In the genomic region with DNA sequence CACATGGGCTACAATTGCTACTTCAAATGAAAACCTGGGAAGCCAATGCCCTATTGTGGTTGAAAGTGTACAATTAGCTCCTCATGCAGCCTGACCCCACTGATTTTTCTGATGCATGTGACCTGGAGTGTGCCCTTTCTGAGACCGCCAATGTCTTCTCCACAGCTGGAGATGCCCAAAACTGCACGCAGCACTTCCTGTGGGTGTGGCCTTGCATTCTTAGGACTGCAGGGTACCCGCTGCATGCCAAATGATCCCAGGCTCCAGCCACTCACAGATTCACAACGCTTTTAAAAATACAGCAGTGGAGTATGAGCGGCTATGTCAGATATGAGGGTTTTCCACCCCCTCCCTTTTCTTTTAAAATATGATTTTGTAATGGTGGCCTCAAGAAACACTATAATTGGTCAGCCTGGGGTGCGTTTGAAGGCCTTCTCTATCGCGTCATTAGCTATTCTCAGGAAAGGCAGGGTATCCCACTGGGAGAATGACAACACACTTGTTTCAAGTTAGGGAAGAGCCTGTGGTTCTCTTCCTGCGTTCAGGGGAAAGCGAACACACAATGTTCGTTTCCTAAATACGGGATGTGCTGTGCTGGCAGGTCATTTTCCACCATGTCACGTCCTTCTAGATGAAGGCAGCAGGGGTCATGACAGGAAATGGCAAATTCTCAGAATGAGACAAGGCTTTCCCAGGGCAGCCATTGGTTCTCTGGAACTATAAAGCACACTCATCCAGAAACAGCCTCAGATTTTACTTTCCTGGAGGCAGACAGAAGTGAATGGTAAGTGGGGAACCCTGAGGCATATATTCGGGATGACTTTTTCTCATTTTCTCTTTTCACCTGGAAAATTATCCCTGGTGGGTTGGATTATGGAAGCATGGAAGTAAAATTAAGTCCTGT, we compare ENCODE assay signal across 8 cellular contexts. TPM values are rescaled to one million over a fixed set of nuclear protein-coding genes. Genes with fewer than 3 reads are reported as not detected.
A peak's percentile ranks its signal among the peaks of the same experiment; 100 is the strongest.
DNase-seq lines count a peak whose midpoint lies in the region; ATAC-seq and TF ChIP-seq lines count a peak whose summit lies in the region.

A gene with protein sequence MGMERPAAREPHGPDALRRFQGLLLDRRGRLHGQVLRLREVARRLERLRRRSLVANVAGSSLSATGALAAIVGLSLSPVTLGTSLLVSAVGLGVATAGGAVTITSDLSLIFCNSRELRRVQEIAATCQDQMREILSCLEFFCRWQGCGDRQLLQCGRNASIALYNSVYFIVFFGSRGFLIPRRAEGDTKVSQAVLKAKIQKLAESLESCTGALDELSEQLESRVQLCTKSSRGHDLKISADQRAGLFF (plus strand): TSS at position 749 of the 904 bp plus-strand sequence. CDS start 33 bp downstream, at position 782.

- H3K27ac ChIP-seq in CD8-positive, alpha-beta memory T cell (ENCODE audit: low read depth, low read length), result peak within 1 kb of the TSS; percentile 75
- H3K27ac ChIP-seq in Panc1 (ENCODE audit: low read length), result peak within 1 kb of the TSS; percentile 92

- intact Hi-C loops in Panc1 (cut with micrococcal nuclease; ENCODE audit: unreplicated experiment), result loop anchor here (10.0 kb wide), 1 partner anchor 200 kb away; no protein-coding TSS in a partner anchor

- TF ChIP-seq CTCF in Panc1 (IDR thresholded peaks at IDR 0.05) (no peak), endothelial cell (IDR thresholded peaks at IDR 0.05; ENCODE audit: unreplicated experiment) (no peak)

- DNase-seq in CD8-positive, alpha-beta memory T cell, result no peak
- DNase-seq in Panc1 (ENCODE audit: low read depth, low spot score) (no peak), endothelial cell (ENCODE audit: low spot score) (peak; percentile 14), HCEC 1CT (no peak), NCI-H1436 treated with DMSO at 0.1 percent for 48 hours (lab: John Stamatoyannopoulos, UW) (no peak), NCI-H2107 (lab: John Stamatoyannopoulos, UW) (no peak)
- no peak for DNase-seq in naive thymus-derived CD8-positive, alpha-beta T cell
- no peak for DNase-seq in stimulated activated CD4-positive, alpha-beta T cell treated with anti-CD3 and anti-CD28 coated beads, Interleukin-12 subunit alpha, Interleukin-12 subunit beta, amount 100 ng/mL, for 4 hours

- POLR2A ChIA-PET in CD8-positive, alpha-beta memory T cell (lab: Charles Lee), result no interaction called here
- POLR2A ChIA-PET in Panc1 (lab: Charles Lee), result interaction anchor here (0.7 kb wide), 1 partner anchor 187 kb away, joined by 3 read pairs; no protein-coding TSS in a partner anchor
- POLR2A ChIA-PET in naive thymus-derived CD8-positive, alpha-beta T cell (lab: Charles Lee), result interaction anchor here (1.4 to 1.7 kb wide), 2 partner anchors 28 to 69 kb away, joined by 3 to 7 read pairs; no protein-coding TSS in a partner anchor

- H3K27me3 ChIP-seq in CD8-positive, alpha-beta memory T cell (ENCODE audit: insufficient read depth, low read length, poor library complexity, severe bottlenecking), result no peaks in the 10 kb centered on the region
- no peaks in the 10 kb centered on the region for H3K27me3 ChIP-seq in Panc1 (ENCODE audit: control insufficient read depth, insufficient read depth, low read length)

- H3K27me3 Mint-ChIP-seq in CD8-positive, alpha-beta memory T cell, result peaks cover 3% of the 10 kb centered on the region in 2 donors
- peaks cover 3% of the 10 kb centered on the region for H3K27me3 Mint-ChIP-seq in endothelial cell (ENCODE audit: unreplicated experiment)
- H3K27me3 Mint-ChIP-seq in naive thymus-derived CD8-positive, alpha-beta T cell, result no peaks in the 10 kb centered on the region

- H3K9me3 ChIP-seq in CD8-positive, alpha-beta memory T cell (ENCODE audit: low read length), result no peaks in the 10 kb centered on the region
- H3K9me3 ChIP-seq in Panc1 (ENCODE audit: control insufficient read depth, insufficient read depth, low read depth, low read length), result no peaks in the 10 kb centered on the region

- H3K9me3 Mint-ChIP-seq in CD8-positive, alpha-beta memory T cell, result peaks cover 0 to 3% (median 0%) of the 10 kb centered on the region in 5 donors
- no peaks in the 10 kb centered on the region for H3K9me3 Mint-ChIP-seq in endothelial cell (ENCODE audit: unreplicated experiment)
- no peaks in the 10 kb centered on the region for H3K9me3 Mint-ChIP-seq in naive thymus-derived CD8-positive, alpha-beta T cell

- H3K4me1 ChIP-seq in CD8-positive, alpha-beta memory T cell (ENCODE audit: insufficient read depth, low read length), result peaks cover 23% of the 10 kb centered on the region
- peaks cover 57% of the 10 kb centered on the region for H3K4me1 ChIP-seq in Panc1 (ENCODE audit: control insufficient read depth, insufficient read depth, low read length)

- peak within 1 kb of the TSS; percentile 89 for H3K4me3 ChIP-seq in CD8-positive, alpha-beta memory T cell (ENCODE audit: low read length)
- peak within 1 kb of the TSS; percentile 45 to 61 for H3K4me3 ChIP-seq in Panc1 (ENCODE audit: low read depth in 2 of 2, low read length in 2 of 2)

- in situ Hi-C loops in Panc1 (cut with HindIII; ENCODE audit: low pct_unique_long_range_greater_than_20kb, low sequenced_read_pairs), result no loop called here

- H3K4me3 Mint-ChIP-seq in CD8-positive, alpha-beta memory T cell, result peak within 1 kb of the TSS; percentile 78 to 91 (median 81)
- H3K4me3 Mint-ChIP-seq in endothelial cell (ENCODE audit: unreplicated experiment), result peak within 1 kb of the TSS; percentile 74
- H3K4me3 Mint-ChIP-seq in naive thymus-derived CD8-positive, alpha-beta T cell, result peak within 1 kb of the TSS; percentile 70 to 85 (median 82)

- ATAC-seq in Panc1, result no peak
- no peak for ATAC-seq in naive thymus-derived CD8-positive, alpha-beta T cell

- peaks cover 6 to 27% (median 24%) of the 10 kb centered on the region in 3 donors for H3K4me1 Mint-ChIP-seq in CD8-positive, alpha-beta memory T cell
- H3K4me1 Mint-ChIP-seq in endothelial cell (ENCODE audit: unreplicated experiment), result peaks cover 20% of the 10 kb centered on the region
- H3K4me1 Mint-ChIP-seq in naive thymus-derived CD8-positive, alpha-beta T cell, result peaks cover 4 to 26% (median 20%) of the 10 kb centered on the region in 4 donors

- BruUV-seq in Panc1 (replicated peaks; lab: Mats Ljungman, UMichigan), result no TSS peak

- peak within 1 kb of the TSS in 6 of 8 donors; percentile 42 to 91 (median 79) for H3K27ac Mint-ChIP-seq in CD8-positive, alpha-beta memory T cell
- H3K27ac Mint-ChIP-seq in endothelial cell (ENCODE audit: unreplicated experiment), result peak within 1 kb of the TSS; percentile 86
- peak within 1 kb of the TSS in 9 of 10 donors; percentile 52 to 86 (median 78) for H3K27ac Mint-ChIP-seq in naive thymus-derived CD8-positive, alpha-beta T cell

- CTCF ChIA-PET in CD8-positive, alpha-beta memory T cell (lab: Charles Lee), result interaction anchor here (0.7 to 5.5 kb wide), 4 partner anchors 18 to 48 kb away, joined by 3 to 48 read pairs (median 18); a partner anchor contains a TSS
- CTCF ChIA-PET in Panc1 (lab: Charles Lee), result interaction anchor here (0.6 kb wide), 1 partner anchor 48 kb away, joined by 3 read pairs; no protein-coding TSS in a partner anchor

- H3K36me3 ChIP-seq in CD8-positive, alpha-beta memory T cell (ENCODE audit: insufficient read depth, low read length), result no peaks in the 10 kb centered on the region
- H3K36me3 ChIP-seq in Panc1 (ENCODE audit: control insufficient read depth, insufficient read depth, low read length), result no peaks in the 10 kb centered on the region

- peaks cover 0 to 4% (median 0%) of the 10 kb centered on the region in 3 donors for H3K36me3 Mint-ChIP-seq in CD8-positive, alpha-beta memory T cell
- H3K36me3 Mint-ChIP-seq in endothelial cell (ENCODE audit: low read depth, unreplicated experiment), result no peaks in the 10 kb centered on the region
- H3K36me3 Mint-ChIP-seq in naive thymus-derived CD8-positive, alpha-beta T cell, result no peaks in the 10 kb centered on the region

RNA-seq across cellular contexts. Expression of the gene that starts here (rescaled TPM):
- 1 to 10 TPM; 2.7 TPM for total RNA-seq in CD8-positive, alpha-beta memory T cell
- polyA plus RNA-seq in CD8-positive, alpha-beta memory T cell, result 0.68 TPM
- total RNA-seq in Panc1 (2021; ENCODE audit: unreplicated experiment) (4.1 TPM), endothelial cell (ENCODE audit: unreplicated experiment) (5.2 TPM)
- polyA plus RNA-seq in Panc1 (2012; ENCODE audit: insufficient read length), result 6.6 TPM
- 1 to 10 TPM; 2.5 to 4.3 TPM for total RNA-seq in naive thymus-derived CD8-positive, alpha-beta T cell
- 1 to 10 TPM in 1 of 3 donors, under 1 TPM in 2; 0.14 to 1.4 (median 0.54) TPM for polyA plus RNA-seq in naive thymus-derived CD8-positive, alpha-beta T cell
